ENCODE assay signal across 1 cellular context in the genomic region with DNA sequence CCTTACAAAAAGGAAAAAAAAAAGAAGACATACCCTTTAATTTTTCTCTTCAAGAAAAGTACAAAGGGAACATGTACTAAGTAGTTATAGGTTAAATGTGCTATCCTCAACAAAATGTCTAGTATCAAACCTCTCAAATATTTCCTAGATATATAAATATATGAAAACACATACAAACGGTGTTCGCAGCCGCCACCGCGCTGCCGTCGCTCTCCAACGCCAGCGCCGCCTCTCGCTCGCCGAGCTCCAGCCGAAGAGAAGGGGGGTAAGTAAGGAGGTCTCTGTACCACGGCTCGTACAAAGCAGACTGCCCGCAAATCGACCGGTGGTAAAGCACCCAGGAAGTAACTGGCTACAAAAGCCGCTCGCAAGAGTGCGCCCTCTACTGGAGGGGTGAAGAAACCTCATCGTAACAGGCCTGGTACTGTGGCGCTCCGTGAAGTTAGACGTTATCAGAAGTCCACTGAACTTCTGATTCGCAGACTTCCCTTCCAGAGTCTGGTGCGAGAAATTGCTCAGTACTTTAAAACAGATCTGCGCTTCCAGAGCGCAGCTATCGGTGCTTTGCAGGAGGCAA.
TF ChIP-seq lines count a peak whose summit lies in the region.

No MANE protein-coding gene starts in this region.

TF ChIP-seq in HCT116, 20 proteins besides CTCF, POLR2A, EP300 and RAD21 (continued from another document):
- TF ChIP-seq, protein P1, sequence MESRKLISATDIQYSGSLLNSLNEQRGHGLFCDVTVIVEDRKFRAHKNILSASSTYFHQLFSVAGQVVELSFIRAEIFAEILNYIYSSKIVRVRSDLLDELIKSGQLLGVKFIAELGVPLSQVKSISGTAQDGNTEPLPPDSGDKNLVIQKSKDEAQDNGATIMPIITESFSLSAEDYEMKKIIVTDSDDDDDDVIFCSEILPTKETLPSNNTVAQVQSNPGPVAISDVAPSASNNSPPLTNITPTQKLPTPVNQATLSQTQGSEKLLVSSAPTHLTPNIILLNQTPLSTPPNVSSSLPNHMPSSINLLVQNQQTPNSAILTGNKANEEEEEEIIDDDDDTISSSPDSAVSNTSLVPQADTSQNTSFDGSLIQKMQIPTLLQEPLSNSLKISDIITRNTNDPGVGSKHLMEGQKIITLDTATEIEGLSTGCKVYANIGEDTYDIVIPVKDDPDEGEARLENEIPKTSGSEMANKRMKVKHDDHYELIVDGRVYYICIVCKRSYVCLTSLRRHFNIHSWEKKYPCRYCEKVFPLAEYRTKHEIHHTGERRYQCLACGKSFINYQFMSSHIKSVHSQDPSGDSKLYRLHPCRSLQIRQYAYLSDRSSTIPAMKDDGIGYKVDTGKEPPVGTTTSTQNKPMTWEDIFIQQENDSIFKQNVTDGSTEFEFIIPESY (IDR thresholded peaks at IDR 0.05; ENCODE audit: extremely low read depth, insufficient replicate concordance, low read length): no peak
- TF ChIP-seq MAX (IDR thresholded peaks at IDR 0.05) (no peak), ELF1 (IDR thresholded peaks at IDR 0.05; ENCODE audit: borderline replicate concordance, low read depth) (no peak), POLR2AphosphoS5 (IDR thresholded peaks at IDR 0.05; ENCODE audit: low read depth, low read length) (no peak), ZFX (IDR thresholded peaks at IDR 0.05) (no peak), CBX3 (IDR thresholded peaks at IDR 0.05; ENCODE audit: low read depth) (no peak)
